In the genomic region with DNA sequence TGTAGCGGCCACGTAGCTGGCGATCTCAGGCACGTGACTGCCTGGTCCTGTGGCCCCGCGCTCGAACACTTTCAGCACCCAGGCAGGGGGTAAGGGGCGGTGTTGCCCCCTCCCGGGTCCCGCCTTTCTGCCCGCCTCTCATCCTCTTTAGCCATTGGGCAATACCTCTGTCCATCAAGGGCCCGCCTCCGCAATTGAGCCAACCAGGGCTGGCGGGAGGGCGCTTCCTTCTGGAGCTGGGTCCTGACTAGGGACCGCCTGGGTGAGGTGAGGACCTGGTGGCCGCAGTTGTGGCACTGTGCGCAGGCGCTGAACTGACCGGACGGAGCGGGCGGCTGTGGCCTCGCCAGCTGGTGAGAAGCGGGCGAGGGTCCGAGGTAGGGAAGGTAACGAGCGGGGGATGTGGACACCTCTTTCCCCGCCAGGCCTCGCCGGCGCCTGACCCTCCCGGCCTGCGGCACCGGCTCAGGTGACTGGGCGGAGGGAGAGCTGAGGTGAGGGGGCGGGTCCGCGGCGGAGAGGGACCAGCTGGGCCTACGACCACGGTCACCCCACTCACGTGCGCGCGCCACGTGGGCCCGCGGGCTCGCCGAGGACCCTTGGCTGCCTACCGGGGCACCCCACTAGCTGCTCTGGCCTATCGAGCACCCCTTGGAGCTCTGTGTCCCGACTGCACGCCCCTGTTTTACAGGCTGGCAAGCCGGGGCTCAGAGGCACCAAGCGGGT, we compare ENCODE assay signal across 8 cellular contexts. TPM values are rescaled to one million over a fixed set of nuclear protein-coding genes. Genes with fewer than 3 reads are reported as not detected.
DNase-seq lines count a peak whose midpoint lies in the region; ATAC-seq and TF ChIP-seq lines count a peak whose summit lies in the region.

A gene with protein sequence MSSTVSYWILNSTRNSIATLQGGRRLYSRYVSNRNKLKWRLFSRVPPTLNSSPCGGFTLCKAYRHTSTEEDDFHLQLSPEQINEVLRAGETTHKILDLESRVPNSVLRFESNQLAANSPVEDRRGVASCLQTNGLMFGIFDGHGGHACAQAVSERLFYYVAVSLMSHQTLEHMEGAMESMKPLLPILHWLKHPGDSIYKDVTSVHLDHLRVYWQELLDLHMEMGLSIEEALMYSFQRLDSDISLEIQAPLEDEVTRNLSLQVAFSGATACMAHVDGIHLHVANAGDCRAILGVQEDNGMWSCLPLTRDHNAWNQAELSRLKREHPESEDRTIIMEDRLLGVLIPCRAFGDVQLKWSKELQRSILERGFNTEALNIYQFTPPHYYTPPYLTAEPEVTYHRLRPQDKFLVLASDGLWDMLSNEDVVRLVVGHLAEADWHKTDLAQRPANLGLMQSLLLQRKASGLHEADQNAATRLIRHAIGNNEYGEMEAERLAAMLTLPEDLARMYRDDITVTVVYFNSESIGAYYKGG (plus strand): TSS at position 228 of the 726 bp plus-strand sequence. CDS start 3,770 bp downstream, outside the sequence.

- TF ChIP-seq CTCF in lower lobe of right lung (IDR thresholded peaks at IDR 0.05) = no peak

- H3K4me1 ChIP-seq in CD4-positive, alpha-beta memory T cell (ENCODE audit: insufficient read depth, low read length) = peaks cover 22% of the 10 kb centered on the region
- peaks cover 7% of the 10 kb centered on the region for H3K4me1 ChIP-seq in ectodermal cell (ENCODE audit: control insufficient read depth, insufficient read depth, low read length)
- H3K4me1 ChIP-seq in lower lobe of right lung = peaks cover 25% of the 10 kb centered on the region

- no peaks in the 10 kb centered on the region for H3K9me3 Mint-ChIP-seq in CD4-positive, alpha-beta memory T cell
- H3K9me3 Mint-ChIP-seq in activated CD8-positive, alpha-beta T cell treated with anti-CD3 and anti-CD28 coated beads, Interleukin-2, amount 10 ng/mL, durations not matched to agents 7 days and 5 days (ENCODE audit: insufficient read depth) = peaks cover 5% of the 10 kb centered on the region

- peaks cover 10 to 17% of the 10 kb centered on the region in 2 donors for H3K36me3 Mint-ChIP-seq in CD4-positive, alpha-beta memory T cell
- H3K36me3 Mint-ChIP-seq in activated CD8-positive, alpha-beta T cell treated with anti-CD3 and anti-CD28 coated beads, Interleukin-2, amount 10 ng/mL, durations not matched to agents 7 days and 5 days (ENCODE audit: low read depth) = peaks cover 12% of the 10 kb centered on the region

- H3K4me1 Mint-ChIP-seq in CD4-positive, alpha-beta memory T cell = peaks cover 13 to 39% (median 27%) of the 10 kb centered on the region in 4 donors
- peaks cover 65% of the 10 kb centered on the region for H3K4me1 Mint-ChIP-seq in activated CD8-positive, alpha-beta T cell treated with anti-CD3 and anti-CD28 coated beads, Interleukin-2, amount 10 ng/mL, durations not matched to agents 7 days and 5 days (ENCODE audit: low read depth)

- H3K27me3 Mint-ChIP-seq in CD4-positive, alpha-beta memory T cell = no peaks in the 10 kb centered on the region
- no peaks in the 10 kb centered on the region for H3K27me3 Mint-ChIP-seq in activated CD8-positive, alpha-beta T cell treated with anti-CD3 and anti-CD28 coated beads, Interleukin-2, amount 10 ng/mL, durations not matched to agents 7 days and 5 days (ENCODE audit: low read depth)

- peak within 1 kb of the TSS; percentile 54 for H3K27ac ChIP-seq in CD4-positive, alpha-beta memory T cell (ENCODE audit: low read depth, low read length)
- no peak within 1 kb of the TSS for H3K27ac ChIP-seq in ectodermal cell (ENCODE audit: insufficient read depth, low read depth, low read length, poor library complexity, severe bottlenecking)
- H3K27ac ChIP-seq in lower lobe of right lung = peak within 1 kb of the TSS; percentile 81

- CTCF ChIA-PET in CD4-positive, alpha-beta memory T cell (lab: Charles Lee; ENCODE audit: partially characterized antibody) = interaction anchor here (1.0 to 5.4 kb wide), 9 partner anchors 8 to 641 kb away, joined by 3 to 25 read pairs (median 10); partner anchors contain the start of gene NAE1
- CTCF ChIA-PET in activated CD8-positive, alpha-beta T cell treated with anti-CD3 and anti-CD28 coated beads, Interleukin-2, amount 10 ng/mL, durations not matched to agents 7 days and 5 days (lab: Charles Lee) = interaction anchor here (0.8 to 5.1 kb wide), 19 partner anchors 8 to 965 kb away, joined by 3 to 35 read pairs (median 4); partner anchors contain the start of genes CES3, DYNC1LI2 and NAE1

- 1% methylated on average over 58 of the region's 58 CpGs for WGBS in ectodermal cell, 2 experiments

- peak; percentile 88 to 91 (median 89) for DNase-seq in CD4-positive, alpha-beta memory T cell
- DNase-seq in NCI-H82 (lab: John Stamatoyannopoulos, UW) (peak; percentile 98), lower lobe of right lung (peak; percentile 97)
- peak; percentile 95 for DNase-seq in activated CD8-positive, alpha-beta T cell treated with anti-CD3 and anti-CD28 coated beads, Interleukin-2, amount 10 ng/mL, durations not matched to agents 7 days and 5 days
- peak; percentile 77 to 80 (median 80) for DNase-seq in stimulated activated CD4-positive, alpha-beta T cell treated with anti-CD3 and anti-CD28 coated beads, TNF-alpha, amount 100 ng/mL, for 1 hour (ENCODE audit: low read depth in 3 of 3, low spot score in 1 of 3)

- peak within 1 kb of the TSS; percentile 79 to 96 (median 94) for H3K27ac Mint-ChIP-seq in CD4-positive, alpha-beta memory T cell
- peak within 1 kb of the TSS; percentile 98 for H3K27ac Mint-ChIP-seq in activated CD8-positive, alpha-beta T cell treated with anti-CD3 and anti-CD28 coated beads, Interleukin-2, amount 10 ng/mL, durations not matched to agents 7 days and 5 days

- H3K4me3 ChIP-seq in CD4-positive, alpha-beta memory T cell (ENCODE audit: low read length in 2 of 2) = peak within 1 kb of the TSS; percentile 66 to 80
- H3K4me3 ChIP-seq in ectodermal cell (ENCODE audit: insufficient read depth, low read depth, low read length) (peak within 1 kb of the TSS; percentile 84), lower lobe of right lung (peak within 1 kb of the TSS; percentile 68)

- peaks cover 13% of the 10 kb centered on the region for H3K36me3 ChIP-seq in CD4-positive, alpha-beta memory T cell (ENCODE audit: insufficient read depth, low read length)
- H3K36me3 ChIP-seq in ectodermal cell (ENCODE audit: control insufficient read depth, insufficient read depth, low read length) = peaks cover 7% of the 10 kb centered on the region
- peaks cover 16% of the 10 kb centered on the region for H3K36me3 ChIP-seq in lower lobe of right lung

- H3K9me3 ChIP-seq in CD4-positive, alpha-beta memory T cell (ENCODE audit: control insufficient read depth in 1 of 2, low read length in 2 of 2) = no peaks in the 10 kb centered on the region
- no peaks in the 10 kb centered on the region for H3K9me3 ChIP-seq in ectodermal cell (ENCODE audit: control insufficient read depth, low read length)
- no peaks in the 10 kb centered on the region for H3K9me3 ChIP-seq in lower lobe of right lung

- intact Hi-C loops in CD4-positive, alpha-beta memory T cell (cut with micrococcal nuclease) = no loop called here
- intact Hi-C loops in lower lobe of right lung (cut with DNase I) = no loop called here

- POLR2A ChIA-PET in CD4-positive, alpha-beta memory T cell (lab: Charles Lee; ENCODE audit: partially characterized antibody) = interaction anchor here (0.7 to 3.2 kb wide), 9 partner anchors 12 to 472 kb away, joined by 3 to 18 read pairs (median 3); partner anchors contain the start of genes CIAO2B, CMTM2 and NAE1
- POLR2A ChIA-PET in activated CD8-positive, alpha-beta T cell treated with anti-CD3 and anti-CD28 coated beads, Interleukin-2, amount 10 ng/mL, durations not matched to agents 7 days and 5 days (lab: Charles Lee) = interaction anchor here (0.6 to 1.4 kb wide), 7 partner anchors 10 to 128 kb away, joined by 3 to 9 read pairs (median 3); no protein-coding TSS in a partner anchor

- no peaks in the 10 kb centered on the region for H3K27me3 ChIP-seq in CD4-positive, alpha-beta memory T cell (ENCODE audit: insufficient read depth, low read length)
- peaks cover 10% of the 10 kb centered on the region for H3K27me3 ChIP-seq in ectodermal cell (ENCODE audit: control insufficient read depth, insufficient read depth, low read length, poor library complexity, severe bottlenecking)
- H3K27me3 ChIP-seq in lower lobe of right lung (ENCODE audit: low read depth) = no peaks in the 10 kb centered on the region

- peak within 1 kb of the TSS; percentile 97 to 100 (median 99) for H3K4me3 Mint-ChIP-seq in CD4-positive, alpha-beta memory T cell
- peak within 1 kb of the TSS; percentile 100 for H3K4me3 Mint-ChIP-seq in activated CD8-positive, alpha-beta T cell treated with anti-CD3 and anti-CD28 coated beads, Interleukin-2, amount 10 ng/mL, durations not matched to agents 7 days and 5 days

- ATAC-seq in GM19452 (IDR thresholded peaks at IDR 0.05; ENCODE audit: unreplicated experiment) (peak; percentile 91), HG03575 (IDR thresholded peaks at IDR 0.05; ENCODE audit: extremely low read depth, insufficient number of reproducible peaks, low FRiP score, unreplicated experiment) (peak; percentile 60), lower lobe of right lung (peak; percentile 97 to 98)
- ATAC-seq in activated CD8-positive, alpha-beta T cell treated with anti-CD3 and anti-CD28 coated beads, Interleukin-2, amount 10 ng/mL, durations not matched to agents 7 days and 5 days = peak; percentile 98

RNA-seq across cellular contexts. Expression of the gene that starts here (rescaled TPM):
- 10 to 100 TPM; 16.3 to 19.3 TPM for total RNA-seq in CD4-positive, alpha-beta memory T cell
- 1 to 10 TPM; 2.4 to 4.0 TPM for polyA plus RNA-seq in CD4-positive, alpha-beta memory T cell
- 10 to 100 TPM; 24.2 to 26.9 TPM for total RNA-seq in activated CD8-positive, alpha-beta T cell treated with anti-CD3 and anti-CD28 coated beads, Interleukin-2, amount 10 ng/mL, durations not matched to agents 7 days and 5 days
- polyA plus RNA-seq in ectodermal cell (2013, experiment 1 of 4) = 9.1 TPM
- polyA plus RNA-seq in ectodermal cell (2013, experiment 2 of 4) = 8.5 TPM
- polyA plus RNA-seq in ectodermal cell (2013, experiment 3 of 4) = 5.0 TPM
- 7.3 TPM for polyA plus RNA-seq in ectodermal cell (2013, experiment 4 of 4)
- total RNA-seq in lower lobe of right lung = 16.9 TPM
